Comparison of ENCODE assay signal across 1 cellular context in genomic region chr3:157160652-157161480, GRCh38.
TF ChIP-seq lines count a peak whose summit lies in the region.

No MANE protein-coding gene starts in this region.

TF ChIP-seq in HepG2, 621 proteins besides CTCF, POLR2A, EP300 and RAD21 (continued from another document and continues in another):
- TF ChIP-seq, protein P1, sequence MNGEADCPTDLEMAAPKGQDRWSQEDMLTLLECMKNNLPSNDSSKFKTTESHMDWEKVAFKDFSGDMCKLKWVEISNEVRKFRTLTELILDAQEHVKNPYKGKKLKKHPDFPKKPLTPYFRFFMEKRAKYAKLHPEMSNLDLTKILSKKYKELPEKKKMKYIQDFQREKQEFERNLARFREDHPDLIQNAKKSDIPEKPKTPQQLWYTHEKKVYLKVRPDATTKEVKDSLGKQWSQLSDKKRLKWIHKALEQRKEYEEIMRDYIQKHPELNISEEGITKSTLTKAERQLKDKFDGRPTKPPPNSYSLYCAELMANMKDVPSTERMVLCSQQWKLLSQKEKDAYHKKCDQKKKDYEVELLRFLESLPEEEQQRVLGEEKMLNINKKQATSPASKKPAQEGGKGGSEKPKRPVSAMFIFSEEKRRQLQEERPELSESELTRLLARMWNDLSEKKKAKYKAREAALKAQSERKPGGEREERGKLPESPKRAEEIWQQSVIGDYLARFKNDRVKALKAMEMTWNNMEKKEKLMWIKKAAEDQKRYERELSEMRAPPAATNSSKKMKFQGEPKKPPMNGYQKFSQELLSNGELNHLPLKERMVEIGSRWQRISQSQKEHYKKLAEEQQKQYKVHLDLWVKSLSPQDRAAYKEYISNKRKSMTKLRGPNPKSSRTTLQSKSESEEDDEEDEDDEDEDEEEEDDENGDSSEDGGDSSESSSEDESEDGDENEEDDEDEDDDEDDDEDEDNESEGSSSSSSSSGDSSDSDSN (CRISPR knock-in tag; IDR thresholded peaks at IDR 0.05) = no peak
- TF ChIP-seq, protein P2, sequence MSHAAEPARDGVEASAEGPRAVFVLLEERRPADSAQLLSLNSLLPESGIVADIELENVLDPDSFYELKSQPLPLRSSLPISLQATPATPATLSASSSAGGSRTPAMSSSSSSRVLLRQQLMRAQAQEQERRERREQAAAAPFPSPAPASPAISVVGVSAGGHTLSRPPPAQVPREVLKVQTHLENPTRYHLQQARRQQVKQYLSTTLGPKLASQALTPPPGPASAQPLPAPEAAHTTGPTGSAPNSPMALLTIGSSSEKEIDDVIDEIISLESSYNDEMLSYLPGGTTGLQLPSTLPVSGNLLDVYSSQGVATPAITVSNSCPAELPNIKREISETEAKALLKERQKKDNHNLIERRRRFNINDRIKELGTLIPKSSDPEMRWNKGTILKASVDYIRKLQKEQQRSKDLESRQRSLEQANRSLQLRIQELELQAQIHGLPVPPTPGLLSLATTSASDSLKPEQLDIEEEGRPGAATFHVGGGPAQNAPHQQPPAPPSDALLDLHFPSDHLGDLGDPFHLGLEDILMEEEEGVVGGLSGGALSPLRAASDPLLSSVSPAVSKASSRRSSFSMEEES (CRISPR knock-in tag; IDR thresholded peaks at IDR 0.05) = peak; percentile 25; the same call in 1 of the 2 replicates
- TF ChIP-seq NCOA2 (CRISPR knock-in tag; IDR thresholded peaks at IDR 0.05) (peak; percentile 35; the same call in 1 of the 2 replicates), CEBPB (IDR thresholded peaks at IDR 0.05; ENCODE audit: borderline replicate concordance, low read depth, low read length) (peak; percentile 96), GABPA (IDR thresholded peaks at IDR 0.05; ENCODE audit: low read depth, low read length) (no peak), GABPA (CRISPR knock-in tag; IDR thresholded peaks at IDR 0.05; ENCODE audit: low read depth) (peak; percentile 10), KDM6A (CRISPR knock-in tag; IDR thresholded peaks at IDR 0.05; ENCODE audit: low read depth) (0 out of 2 replicates have a peak, but pooled peaks have one; percentile 14), KLF12 (CRISPR knock-in tag; IDR thresholded peaks at IDR 0.05; ENCODE audit: borderline replicate concordance) (peak; percentile 73; the same call in 1 of the 2 replicates), RARA (CRISPR knock-in tag; IDR thresholded peaks at IDR 0.05) (peak; percentile 74), MIXL1 (CRISPR knock-in tag; IDR thresholded peaks at IDR 0.05) (peak; percentile 73; the same call in 1 of the 2 replicates), HDAC2 (CRISPR knock-in tag; IDR thresholded peaks at IDR 0.05) (no peak), MED1 (CRISPR knock-in tag; IDR thresholded peaks at IDR 0.05) (peak; percentile 42; the same call in 1 of the 2 replicates), KDM5A (IDR thresholded peaks at IDR 0.05; ENCODE audit: borderline replicate concordance, low read length) (peak; percentile 41; the same call in 1 of the 2 replicates), NCOA5 (CRISPR knock-in tag; IDR thresholded peaks at IDR 0.05) (no peak), ZNF232 (CRISPR knock-in tag; IDR thresholded peaks at IDR 0.05; ENCODE audit: borderline replicate concordance) (0 out of 2 replicates have a peak, but pooled peaks have one; percentile 17), AHR (CRISPR knock-in tag; IDR thresholded peaks at IDR 0.05) (peak; percentile 9; the same call in 1 of the 2 replicates), ZGPAT (CRISPR knock-in tag; IDR thresholded peaks at IDR 0.05) (peak; percentile 3; the same call in 1 of the 2 replicates), RELA (CRISPR knock-in tag; IDR thresholded peaks at IDR 0.05) (peak; percentile 100), ZNF687 (CRISPR knock-in tag; IDR thresholded peaks at IDR 0.05) (no peak), CENPX (CRISPR knock-in tag; IDR thresholded peaks at IDR 0.05) (0 out of 2 replicates have a peak, but pooled peaks have one; percentile 18), ZNF296 (CRISPR knock-in tag; conservative IDR thresholded peaks at IDR 0.05) (no peak), ZEB1 (IDR thresholded peaks at IDR 0.05; ENCODE audit: insufficient replicate concordance, low read depth) (no peak), TEAD3 (CRISPR knock-in tag; optimal IDR thresholded peaks at IDR 0.05; ENCODE audit: borderline replicate concordance) (peak; percentile 4), MIER3 (CRISPR knock-in tag; IDR thresholded peaks at IDR 0.05; ENCODE audit: borderline replicate concordance) (peak; percentile 19; the same call in 1 of the 2 replicates), ZBTB33 (CRISPR knock-in tag; IDR thresholded peaks at IDR 0.05) (no peak), ZNF761 (CRISPR knock-in tag; conservative IDR thresholded peaks at IDR 0.05) (0 out of 2 replicates have a peak, but pooled peaks have one; percentile 14), FOXP4 (CRISPR knock-in tag; IDR thresholded peaks at IDR 0.05) (0 out of 2 replicates have a peak, but pooled peaks have one; percentile 31), ETV5 (CRISPR knock-in tag; IDR thresholded peaks at IDR 0.05; ENCODE audit: borderline replicate concordance) (peak; percentile 30; the same call in 1 of the 2 replicates), ZNF549 (CRISPR knock-in tag; IDR thresholded peaks at IDR 0.05) (no peak), NR2F1 (CRISPR knock-in tag; IDR thresholded peaks at IDR 0.05) (peak; percentile 52 to 74; a peak in 1 of 4 replicates), ISX (CRISPR knock-in tag; conservative IDR thresholded peaks at IDR 0.05) (peak; percentile 52; the same call in 1 of the 2 replicates), MEF2D (CRISPR knock-in tag; IDR thresholded peaks at IDR 0.05) (peak; percentile 100), ZNF775 (CRISPR knock-in tag; IDR thresholded peaks at IDR 0.05; ENCODE audit: borderline replicate concordance) (0 out of 2 replicates have a peak, but pooled peaks have one; percentile 3), SRF (IDR thresholded peaks at IDR 0.05; ENCODE audit: low read depth, low read length) (peak; percentile 34; the same call in 1 of the 2 replicates)
- TF ChIP-seq, protein P3, sequence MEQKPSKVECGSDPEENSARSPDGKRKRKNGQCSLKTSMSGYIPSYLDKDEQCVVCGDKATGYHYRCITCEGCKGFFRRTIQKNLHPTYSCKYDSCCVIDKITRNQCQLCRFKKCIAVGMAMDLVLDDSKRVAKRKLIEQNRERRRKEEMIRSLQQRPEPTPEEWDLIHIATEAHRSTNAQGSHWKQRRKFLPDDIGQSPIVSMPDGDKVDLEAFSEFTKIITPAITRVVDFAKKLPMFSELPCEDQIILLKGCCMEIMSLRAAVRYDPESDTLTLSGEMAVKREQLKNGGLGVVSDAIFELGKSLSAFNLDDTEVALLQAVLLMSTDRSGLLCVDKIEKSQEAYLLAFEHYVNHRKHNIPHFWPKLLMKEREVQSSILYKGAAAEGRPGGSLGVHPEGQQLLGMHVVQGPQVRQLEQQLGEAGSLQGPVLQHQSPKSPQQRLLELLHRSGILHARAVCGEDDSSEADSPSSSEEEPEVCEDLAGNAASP (CRISPR knock-in tag; IDR thresholded peaks at IDR 0.05; ENCODE audit: borderline replicate concordance) = peak; percentile 76; the same call in 1 of the 2 replicates
- TF ChIP-seq, protein P4, sequence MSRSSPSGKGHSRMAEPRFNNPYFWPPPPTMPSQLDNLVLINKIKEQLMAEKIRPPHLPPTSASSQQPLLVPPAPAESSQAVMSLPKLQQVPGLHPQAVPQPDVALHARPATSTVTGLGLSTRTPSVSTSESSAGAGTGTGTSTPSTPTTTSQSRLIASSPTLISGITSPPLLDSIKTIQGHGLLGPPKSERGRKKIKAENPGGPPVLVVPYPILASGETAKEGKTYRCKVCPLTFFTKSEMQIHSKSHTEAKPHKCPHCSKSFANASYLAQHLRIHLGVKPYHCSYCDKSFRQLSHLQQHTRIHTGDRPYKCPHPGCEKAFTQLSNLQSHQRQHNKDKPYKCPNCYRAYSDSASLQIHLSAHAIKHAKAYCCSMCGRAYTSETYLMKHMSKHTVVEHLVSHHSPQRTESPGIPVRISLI (CRISPR knock-in tag; IDR thresholded peaks at IDR 0.05; ENCODE audit: borderline replicate concordance) = peak; percentile 41; the same call in 1 of the 2 replicates
- TF ChIP-seq, protein P5, sequence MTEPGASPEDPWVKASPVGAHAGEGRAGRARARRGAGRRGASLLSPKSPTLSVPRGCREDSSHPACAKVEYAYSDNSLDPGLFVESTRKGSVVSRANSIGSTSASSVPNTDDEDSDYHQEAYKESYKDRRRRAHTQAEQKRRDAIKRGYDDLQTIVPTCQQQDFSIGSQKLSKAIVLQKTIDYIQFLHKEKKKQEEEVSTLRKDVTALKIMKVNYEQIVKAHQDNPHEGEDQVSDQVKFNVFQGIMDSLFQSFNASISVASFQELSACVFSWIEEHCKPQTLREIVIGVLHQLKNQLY (CRISPR knock-in tag; IDR thresholded peaks at IDR 0.05) = peak; percentile 43; the same call in 1 of the 2 replicates
- TF ChIP-seq, protein P6, sequence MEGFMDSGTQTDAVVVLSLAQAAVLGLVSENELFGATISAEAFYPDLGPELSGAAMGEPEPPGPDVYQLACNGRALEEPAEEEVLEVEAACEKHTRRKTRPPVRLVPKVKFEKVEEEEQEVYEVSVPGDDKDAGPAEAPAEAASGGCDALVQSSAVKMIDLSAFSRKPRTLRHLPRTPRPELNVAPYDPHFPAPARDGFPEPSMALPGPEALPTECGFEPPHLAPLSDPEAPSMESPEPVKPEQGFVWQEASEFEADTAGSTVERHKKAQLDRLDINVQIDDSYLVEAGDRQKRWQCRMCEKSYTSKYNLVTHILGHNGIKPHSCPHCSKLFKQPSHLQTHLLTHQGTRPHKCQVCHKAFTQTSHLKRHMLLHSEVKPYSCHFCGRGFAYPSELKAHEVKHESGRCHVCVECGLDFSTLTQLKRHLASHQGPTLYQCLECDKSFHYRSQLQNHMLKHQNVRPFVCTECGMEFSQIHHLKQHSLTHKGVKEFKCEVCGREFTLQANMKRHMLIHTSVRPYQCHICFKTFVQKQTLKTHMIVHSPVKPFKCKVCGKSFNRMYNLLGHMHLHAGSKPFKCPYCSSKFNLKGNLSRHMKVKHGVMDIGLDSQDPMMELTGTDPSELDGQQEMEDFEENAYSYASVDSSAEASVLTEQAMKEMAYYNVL (CRISPR knock-in tag; IDR thresholded peaks at IDR 0.05; ENCODE audit: borderline replicate concordance) = peak; percentile 46; the same call in 1 of the 2 replicates
